ENCODE assay signal across 8 cellular contexts in the genomic region with DNA sequence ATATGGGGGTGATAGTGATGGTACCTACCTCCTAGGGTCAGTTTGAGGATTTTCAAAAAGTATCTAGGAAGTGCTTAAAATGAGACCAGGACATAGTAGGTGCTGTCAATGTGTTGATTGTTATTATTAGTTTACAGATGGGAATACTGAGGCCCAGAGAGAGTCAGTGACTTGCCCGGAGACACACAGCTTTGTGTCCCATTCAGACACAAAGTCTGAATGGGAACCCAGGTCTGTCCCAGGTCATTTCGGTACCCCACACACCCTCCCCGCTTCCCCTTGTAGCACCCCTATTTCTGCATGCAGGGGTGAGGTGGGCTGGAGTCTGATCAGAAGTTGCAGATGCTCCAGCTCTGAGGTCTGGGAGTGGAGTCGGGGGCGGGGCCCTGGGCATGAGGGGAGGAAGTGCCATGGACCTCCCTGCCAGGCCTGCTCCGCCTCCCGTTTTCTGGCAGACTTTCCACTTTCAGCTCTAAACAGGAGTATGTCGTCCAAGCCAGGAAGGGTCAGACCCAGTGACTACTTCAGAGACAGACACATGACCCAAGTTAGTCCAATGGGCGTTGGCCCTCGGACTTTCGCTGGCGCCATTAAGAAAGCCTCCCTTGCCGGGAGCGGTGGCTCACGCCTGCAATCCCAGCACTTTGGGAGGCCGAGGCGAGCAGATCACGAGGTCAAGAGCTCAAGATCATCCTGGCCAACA. TPM values are rescaled to one million over a fixed set of nuclear protein-coding genes. Genes with fewer than 3 reads are reported as not detected.
DNase-seq lines count a peak whose midpoint lies in the region; ATAC-seq, FAIRE-seq and TF ChIP-seq lines count a peak whose summit lies in the region.
"Had no signal": no experiment of that assay in that cellular context is flagged by ENCODE, and none has a peak within 500 bp of the region (broad histone marks: within the 10 kb centered on the region; RNA-seq: fewer than 3 reads in every experiment).

No MANE protein-coding gene starts in this region.

- POLR2A ChIA-PET in endothelial cell of umbilical vein (lab: Charles Lee): interaction anchor here (0.9 to 2.3 kb wide), 4 partner anchors 10 to 20 kb away, joined by 3 to 17 read pairs (median 7); partner anchors contain the start of gene PDLIM7

- FAIRE-seq in endothelial cell of umbilical vein (lab: Jason Lieb, UNC): peak; percentile 97

- no peak overlapping the region for H3K9ac ChIP-seq in endothelial cell of umbilical vein (replicated peaks; ENCODE audit: extremely low read depth, insufficient read depth, low read length)

- H3K4me3 Mint-ChIP-seq in activated T-cell treated with anti-CD3 and anti-CD28 coated beads, Interleukin-2, amount 50 U/mL, for 24 hours: no peak overlapping the region
- H3K4me3 Mint-ChIP-seq: central memory CD8-positive, alpha-beta T cell had no signal

- TF ChIP-seq CTCF in endothelial cell of umbilical vein (IDR thresholded peaks at IDR 0.05; ENCODE audit: extremely low read depth in 1 of 2, insufficient read depth in 1 of 2, low read depth in 1 of 2, low read length in 2 of 2): no peak
- no peak for TF ChIP-seq CTCF in thoracic aorta (IDR thresholded peaks at IDR 0.05)

- H3K4me1 ChIP-seq in endothelial cell of umbilical vein (ENCODE audit: control insufficient read depth, extremely low read depth, insufficient read depth, low read length) (peaks cover 7% of the 10 kb centered on the region), thoracic aorta (ENCODE audit: control insufficient read depth in 1 of 2, low read depth in 2 of 2) (peaks cover 33 to 77% of the 10 kb centered on the region in 2 donors)

- H2AFZ ChIP-seq in endothelial cell of umbilical vein (ENCODE audit: low read depth, low read length): no peak overlapping the region

- H3K4me2 ChIP-seq in endothelial cell of umbilical vein (ENCODE audit: insufficient read depth, low read length): no peak overlapping the region

- H3K9me3 ChIP-seq in endothelial cell of umbilical vein (replicated peaks; ENCODE audit: control insufficient read depth, insufficient read depth, low read length) (no peaks in the 10 kb centered on the region), thoracic aorta (no peaks in the 10 kb centered on the region)

- ATAC-seq in thoracic aorta (ENCODE audit: insufficient number of reproducible peaks, low FRiP score, low read depth) (peak; percentile 47), GM21515 (IDR thresholded peaks at IDR 0.05; ENCODE audit: unreplicated experiment) (no peak)

- H3K4me3 ChIP-seq in endothelial cell of umbilical vein (replicated peaks in 1 of 3; ENCODE audit: insufficient read depth in 1 of 3, low read depth in 1 of 3, low read length in 3 of 3) (no peak overlapping the region), thoracic aorta (no peak overlapping the region)

- peaks cover 13% of the 10 kb centered on the region for H3K79me2 ChIP-seq in endothelial cell of umbilical vein (ENCODE audit: control insufficient read depth, insufficient read depth, low read length)

- H3K9me3 Mint-ChIP-seq in activated T-cell treated with anti-CD3 and anti-CD28 coated beads, Interleukin-2, amount 50 U/mL, for 24 hours: no peaks in the 10 kb centered on the region
- H3K9me3 Mint-ChIP-seq: central memory CD8-positive, alpha-beta T cell had no signal

- no peak for TF ChIP-seq POLR2A in endothelial cell of umbilical vein (IDR thresholded peaks at IDR 0.05; ENCODE audit: low read depth, low read length)

- dilution Hi-C loops in endothelial cell of umbilical vein (cut with MboI; ENCODE audit: extremely low pct_ligation_motif_present, low sequenced_read_pairs): no loop called here

- no peaks in the 10 kb centered on the region for H3K36me3 ChIP-seq in endothelial cell of umbilical vein (ENCODE audit: control insufficient read depth in 2 of 2, extremely low read depth in 1 of 2, insufficient read depth in 2 of 2, low read length in 2 of 2)
- no peaks in the 10 kb centered on the region for H3K36me3 ChIP-seq in thoracic aorta

- H3K27me3 Mint-ChIP-seq in activated T-cell treated with anti-CD3 and anti-CD28 coated beads, Interleukin-2, amount 50 U/mL, for 24 hours: peaks cover 5% of the 10 kb centered on the region

- BruUV-seq in endothelial cell of umbilical vein (replicated peaks; lab: Mats Ljungman, UMichigan): TSS peak; percentile 0

- no peaks in the 10 kb centered on the region for H3K27me3 ChIP-seq in endothelial cell of umbilical vein (ENCODE audit: control insufficient read depth in 2 of 2, insufficient read depth in 2 of 2, low read length in 2 of 2)
- no peaks in the 10 kb centered on the region for H3K27me3 ChIP-seq in thoracic aorta (replicated peaks; ENCODE audit: insufficient read depth)

- no peak for DNase-seq in activated T-cell treated with anti-CD3 and anti-CD28 coated beads, Interleukin-2, amount 50 U/mL, for 24 hours
- no peak for DNase-seq in activated T-cell treated with anti-CD3 and anti-CD28 coated beads, Interleukin-2, amount 50 U/mL, for 1 hour
- DNase-seq in endothelial cell of umbilical vein (ENCODE audit: low read depth, low spot score) (peak; percentile 90), thoracic aorta (ENCODE audit: low spot score) (peak; percentile 70), DMS 273 (lab: John Stamatoyannopoulos, UW; ENCODE audit: unreplicated experiment) (no peak)
- DNase-seq: activated CD4-positive, alpha-beta T cell treated with anti-CD3 and anti-CD28 coated beads for 1 hour had no signal

- H3K9me1 ChIP-seq in endothelial cell of umbilical vein (replicated peaks; ENCODE audit: control insufficient read depth, extremely low read depth, insufficient read depth, low read length): no peaks in the 10 kb centered on the region

- H3K36me3 Mint-ChIP-seq in activated T-cell treated with anti-CD3 and anti-CD28 coated beads, Interleukin-2, amount 50 U/mL, for 24 hours (ENCODE audit: low read depth): peaks cover 8% of the 10 kb centered on the region

- no peak overlapping the region for H3K27ac ChIP-seq in endothelial cell of umbilical vein (ENCODE audit: insufficient read depth, low read depth, low read length)
- H3K27ac ChIP-seq in thoracic aorta: peak overlapping the region; percentile 72 to 81

- H4K20me1 ChIP-seq in endothelial cell of umbilical vein (replicated peaks; ENCODE audit: control insufficient read depth, extremely low read depth, insufficient read depth, low read length): no peaks in the 10 kb centered on the region

- intact Hi-C loops in endothelial cell of umbilical vein (cut with micrococcal nuclease): loop anchor here (10.0 kb wide), 1 partner anchor 1032 kb away; the partner anchor contains the start of gene FAF2

- H3K4me1 Mint-ChIP-seq in activated T-cell treated with anti-CD3 and anti-CD28 coated beads, Interleukin-2, amount 50 U/mL, for 24 hours (ENCODE audit: low read depth): peaks cover 59% of the 10 kb centered on the region

- H3K27ac Mint-ChIP-seq in activated T-cell treated with anti-CD3 and anti-CD28 coated beads, Interleukin-2, amount 50 U/mL, for 24 hours: peak overlapping the region; percentile 57

- CTCF ChIA-PET in endothelial cell of umbilical vein (lab: Charles Lee): interaction anchor here (0.7 to 3.3 kb wide), 11 partner anchors 10 to 86 kb away, joined by 3 to 17 read pairs (median 3); partner anchors contain the start of gene PDLIM7

RNA-seq across cellular contexts. Expression of gene DBN1, which starts 3.2 kb away (rescaled TPM):
- total RNA-seq in endothelial cell of umbilical vein (310 and 336 TPM in 2 replicates), thoracic aorta (100 to 1,000 TPM in 1 of 2 donors, 10 to 100 TPM in 1; 91.2 to 132 TPM)
- 198 and 267 TPM in 2 replicates for polyA plus RNA-seq in endothelial cell of umbilical vein
- 95.2 and 108 TPM in 2 replicates for polyA plus RNA-seq in endothelial cell of umbilical vein (2011; cell fraction: cytosol; rRNA removed)
- 848 and 1,132 TPM in 2 replicates for polyA plus RNA-seq in endothelial cell of umbilical vein (2011; cell fraction: nucleus; rRNA removed)
- 185 and 211 TPM in 2 replicates for polyA plus RNA-seq in endothelial cell of umbilical vein (2012)
- polyA minus RNA-seq in endothelial cell of umbilical vein: 158 and 165 TPM in 2 replicates
- 9.4 TPM for polyA minus RNA-seq in endothelial cell of umbilical vein (2011; cell fraction: cytosol; rRNA and poly(A)+ RNA removed)
- polyA minus RNA-seq in endothelial cell of umbilical vein (2011; cell fraction: nucleus; rRNA and poly(A)+ RNA removed): 135 and 363 TPM in 2 replicates

RNA-seq across cellular contexts. Expression of gene PDLIM7, which starts 20.7 kb away (rescaled TPM):
- total RNA-seq in endothelial cell of umbilical vein (318 and 371 TPM in 2 replicates), thoracic aorta (100 to 1,000 TPM; 626 to 891 TPM)
- polyA plus RNA-seq in endothelial cell of umbilical vein: 314 and 418 TPM in 2 replicates
- polyA plus RNA-seq in endothelial cell of umbilical vein (2011; cell fraction: cytosol; rRNA removed): 181 and 257 TPM in 2 replicates
- polyA plus RNA-seq in endothelial cell of umbilical vein (2011; cell fraction: nucleus; rRNA removed): 815 and 843 TPM in 2 replicates
- polyA plus RNA-seq in endothelial cell of umbilical vein (2012): 179 and 248 TPM in 2 replicates
- polyA minus RNA-seq in endothelial cell of umbilical vein: 120 and 143 TPM in 2 replicates
- polyA minus RNA-seq in endothelial cell of umbilical vein (2011; cell fraction: cytosol; rRNA and poly(A)+ RNA removed): 25.4 TPM
- polyA minus RNA-seq in endothelial cell of umbilical vein (2011; cell fraction: nucleus; rRNA and poly(A)+ RNA removed): 136 and 281 TPM in 2 replicates

RNA-seq across cellular contexts. Expression of gene PRR7, which starts 30.1 kb away (rescaled TPM):
- total RNA-seq in endothelial cell of umbilical vein (5.7 and 6.5 TPM in 2 replicates), thoracic aorta (10 to 100 TPM in 1 of 2 donors, 1 to 10 TPM in 1; 4.1 to 11.0 TPM)
- polyA plus RNA-seq in endothelial cell of umbilical vein: 6.6 and 10.5 TPM in 2 replicates
- polyA plus RNA-seq in endothelial cell of umbilical vein (2011; cell fraction: cytosol; rRNA removed): 1.9 and 4.7 TPM in 2 replicates
- 1.9 and 2.6 TPM in 2 replicates for polyA plus RNA-seq in endothelial cell of umbilical vein (2011; cell fraction: nucleus; rRNA removed)
- 2.6 and 4.7 TPM in 2 replicates for polyA plus RNA-seq in endothelial cell of umbilical vein (2012)
- polyA minus RNA-seq in endothelial cell of umbilical vein: 0.38 and 0.63 TPM in 2 replicates
- 6.8 TPM for polyA minus RNA-seq in endothelial cell of umbilical vein (2011; cell fraction: cytosol; rRNA and poly(A)+ RNA removed)
- 0.53 and 1.8 TPM in 2 replicates for polyA minus RNA-seq in endothelial cell of umbilical vein (2011; cell fraction: nucleus; rRNA and poly(A)+ RNA removed)

RNA-seq across cellular contexts. Expression of gene DOK3, which starts 32.9 kb away (rescaled TPM):
- total RNA-seq in endothelial cell of umbilical vein (5.3 and 8.1 TPM in 2 replicates), thoracic aorta (10 to 100 TPM; 20.5 to 35.6 TPM)
- polyA plus RNA-seq in endothelial cell of umbilical vein: 4.8 and 5.1 TPM in 2 replicates
- 1.5 and 2.4 TPM in 2 replicates for polyA plus RNA-seq in endothelial cell of umbilical vein (2011; cell fraction: cytosol; rRNA removed)
- 14.5 and 14.8 TPM in 2 replicates for polyA plus RNA-seq in endothelial cell of umbilical vein (2011; cell fraction: nucleus; rRNA removed)
- 1.1 and 1.5 TPM in 2 replicates for polyA plus RNA-seq in endothelial cell of umbilical vein (2012)
- polyA minus RNA-seq in endothelial cell of umbilical vein: 3.6 and 5.2 TPM in 2 replicates
- not detected for polyA minus RNA-seq in endothelial cell of umbilical vein (2011; cell fraction: cytosol; rRNA and poly(A)+ RNA removed)
- polyA minus RNA-seq in endothelial cell of umbilical vein (2011; cell fraction: nucleus; rRNA and poly(A)+ RNA removed): 6.3 TPM in 2 replicates

RNA-seq across cellular contexts. Expression of gene DDX41, which starts 40.1 kb away (rescaled TPM):
- total RNA-seq in endothelial cell of umbilical vein (86.4 and 103 TPM in 2 replicates), thoracic aorta (100 to 1,000 TPM in 1 of 2 donors, 10 to 100 TPM in 1; 53.7 to 138 TPM)
- 118 and 127 TPM in 2 replicates for polyA plus RNA-seq in endothelial cell of umbilical vein
- polyA plus RNA-seq in endothelial cell of umbilical vein (2011; cell fraction: cytosol; rRNA removed): 130 and 134 TPM in 2 replicates
- polyA plus RNA-seq in endothelial cell of umbilical vein (2011; cell fraction: nucleus; rRNA removed): 298 and 329 TPM in 2 replicates
- polyA plus RNA-seq in endothelial cell of umbilical vein (2012): 68.8 and 73.0 TPM in 2 replicates
- polyA minus RNA-seq in endothelial cell of umbilical vein: 89.2 and 94.8 TPM in 2 replicates
- 94.3 TPM for polyA minus RNA-seq in endothelial cell of umbilical vein (2011; cell fraction: cytosol; rRNA and poly(A)+ RNA removed)
- 57.6 and 60.5 TPM in 2 replicates for polyA minus RNA-seq in endothelial cell of umbilical vein (2011; cell fraction: nucleus; rRNA and poly(A)+ RNA removed)

Comparison
In these comparisons a context has a peak if more than half of its experiments do, and no peak if none do; other contexts are left out.
1. DNase-seq: peak in endothelial cell of umbilical vein (single experiment) and thoracic aorta (single experiment); none in activated T-cell treated with anti-CD3 and anti-CD28 coated beads, Interleukin-2, amount 50 U/mL, for 24 hours (single experiment), activated T-cell treated with anti-CD3 and anti-CD28 coated beads, Interleukin-2, amount 50 U/mL, for 1 hour (single experiment) and DMS 273 (single experiment).